Comparison of ENCODE assay signal across 1 cellular context in genomic region chr3:156812521-156813335, GRCh38.
TF ChIP-seq lines count a peak whose summit lies in the region.

No MANE protein-coding gene starts in this region.

TF ChIP-seq in GM12878, 131 proteins besides CTCF, POLR2A, EP300 and RAD21 (continued from another document):
- TF ChIP-seq, protein P1, sequence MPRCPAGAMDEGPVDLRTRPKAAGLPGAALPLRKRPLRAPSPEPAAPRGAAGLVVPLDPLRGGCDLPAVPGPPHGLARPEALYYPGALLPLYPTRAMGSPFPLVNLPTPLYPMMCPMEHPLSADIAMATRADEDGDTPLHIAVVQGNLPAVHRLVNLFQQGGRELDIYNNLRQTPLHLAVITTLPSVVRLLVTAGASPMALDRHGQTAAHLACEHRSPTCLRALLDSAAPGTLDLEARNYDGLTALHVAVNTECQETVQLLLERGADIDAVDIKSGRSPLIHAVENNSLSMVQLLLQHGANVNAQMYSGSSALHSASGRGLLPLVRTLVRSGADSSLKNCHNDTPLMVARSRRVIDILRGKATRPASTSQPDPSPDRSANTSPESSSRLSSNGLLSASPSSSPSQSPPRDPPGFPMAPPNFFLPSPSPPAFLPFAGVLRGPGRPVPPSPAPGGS (IDR thresholded peaks at IDR 0.05; ENCODE audit: borderline replicate concordance, insufficient read depth, low read depth, low read length, poor library complexity, severe bottlenecking) = peak; percentile 31
- TF ChIP-seq NR2F1 (conservative IDR thresholded peaks at IDR 0.05) (0 out of 2 replicates have a peak, but pooled peaks have one; percentile 16), RUNX3 (IDR thresholded peaks at IDR 0.05; ENCODE audit: low read length) (peak; percentile 71), BACH1 (IDR thresholded peaks at IDR 0.05; ENCODE audit: borderline replicate concordance) (peak; percentile 52; the same call in 1 of the 2 replicates), IKZF1 (conservative IDR thresholded peaks at IDR 0.05) (peak; percentile 30), DPF2 (IDR thresholded peaks at IDR 0.05) (0 out of 2 replicates have a peak, but pooled peaks have one; percentile 30), IKZF2 (IDR thresholded peaks at IDR 0.05) (peak; percentile 20 to 29; a peak in 2 of 4 replicates), YBX1 (IDR thresholded peaks at IDR 0.05) (no peak), KDM1A (IDR thresholded peaks at IDR 0.05; ENCODE audit: borderline replicate concordance) (no peak), MEF2B (IDR thresholded peaks at IDR 0.05; ENCODE audit: partially characterized antibody, poor library complexity, severe bottlenecking) (peak; percentile 17), FOXM1 (IDR thresholded peaks at IDR 0.05; ENCODE audit: low read depth, low read length) (peak; percentile 51; the same call in 1 of the 2 replicates), MYB (IDR thresholded peaks at IDR 0.05; ENCODE audit: borderline replicate concordance, low read depth, low read length) (no peak), CREM (IDR thresholded peaks at IDR 0.05; ENCODE audit: low read depth) (peak; percentile 61), ATF7 (IDR thresholded peaks at IDR 0.05; ENCODE audit: low read depth) (peak; percentile 97)
- TF ChIP-seq, protein P2, sequence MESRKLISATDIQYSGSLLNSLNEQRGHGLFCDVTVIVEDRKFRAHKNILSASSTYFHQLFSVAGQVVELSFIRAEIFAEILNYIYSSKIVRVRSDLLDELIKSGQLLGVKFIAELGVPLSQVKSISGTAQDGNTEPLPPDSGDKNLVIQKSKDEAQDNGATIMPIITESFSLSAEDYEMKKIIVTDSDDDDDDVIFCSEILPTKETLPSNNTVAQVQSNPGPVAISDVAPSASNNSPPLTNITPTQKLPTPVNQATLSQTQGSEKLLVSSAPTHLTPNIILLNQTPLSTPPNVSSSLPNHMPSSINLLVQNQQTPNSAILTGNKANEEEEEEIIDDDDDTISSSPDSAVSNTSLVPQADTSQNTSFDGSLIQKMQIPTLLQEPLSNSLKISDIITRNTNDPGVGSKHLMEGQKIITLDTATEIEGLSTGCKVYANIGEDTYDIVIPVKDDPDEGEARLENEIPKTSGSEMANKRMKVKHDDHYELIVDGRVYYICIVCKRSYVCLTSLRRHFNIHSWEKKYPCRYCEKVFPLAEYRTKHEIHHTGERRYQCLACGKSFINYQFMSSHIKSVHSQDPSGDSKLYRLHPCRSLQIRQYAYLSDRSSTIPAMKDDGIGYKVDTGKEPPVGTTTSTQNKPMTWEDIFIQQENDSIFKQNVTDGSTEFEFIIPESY (IDR thresholded peaks at IDR 0.05) = no peak
